ENCODE assay signal across 8 cellular contexts in the genomic region with DNA sequence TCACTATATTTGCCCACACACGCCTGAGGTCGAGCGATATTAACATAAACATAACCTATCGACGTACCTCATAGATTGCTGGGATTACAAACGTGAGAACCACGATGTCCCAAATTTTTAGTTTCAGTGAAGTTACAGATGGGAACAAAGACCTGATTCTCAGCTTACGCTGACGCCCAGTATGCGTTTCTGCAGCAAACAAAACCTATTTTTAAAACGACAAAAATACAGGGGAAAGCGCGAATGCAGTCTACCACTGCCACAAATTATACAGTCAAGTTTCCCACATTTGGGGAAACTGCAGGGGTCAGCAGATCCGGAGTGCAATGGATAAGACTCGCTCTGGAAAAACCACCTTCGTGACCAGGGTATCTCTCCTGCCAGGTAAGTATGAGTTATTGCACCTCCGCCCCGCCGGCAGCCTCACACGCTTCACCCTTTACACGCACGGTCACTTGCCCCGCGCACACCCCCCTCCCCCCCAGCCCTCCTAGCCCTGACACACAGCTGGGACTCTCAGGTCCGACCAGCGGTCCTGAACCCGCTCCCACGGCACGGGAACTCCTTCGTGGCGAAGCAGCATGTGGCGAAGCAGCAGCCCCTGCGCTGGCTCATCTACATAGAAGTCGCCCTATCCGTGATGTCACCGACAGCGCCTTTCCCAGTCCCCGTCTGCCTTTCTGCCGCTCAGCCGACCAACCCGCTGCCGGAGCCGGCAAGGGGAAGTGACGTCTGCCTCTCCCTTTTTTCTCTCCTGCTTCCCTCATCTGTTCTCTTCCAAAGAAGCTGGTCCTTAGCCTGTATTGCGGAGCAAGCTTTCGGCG. TPM values are rescaled to one million over a fixed set of nuclear protein-coding genes. Genes with fewer than 3 reads are reported as not detected.
DNase-seq lines count a peak whose midpoint lies in the region; ATAC-seq and TF ChIP-seq lines count a peak whose summit lies in the region.
"Not testable (repeated sequence)": the region's sequence is repeated elsewhere in the genome, so short reads cannot be mapped to it uniquely, and the experiment has no call there.

No MANE protein-coding gene starts in this region.

- DNase-seq in GDM1 (lab: John Stamatoyannopoulos, UW) (peak; percentile 86), HFF-Myc (ENCODE audit: extremely low read depth, low read depth) (peak; percentile 96), NCI-H1092 treated with DMSO at 0.1 percent for 48 hours (lab: John Stamatoyannopoulos, UW) (peak; percentile 98), glomerular endothelial cell (ENCODE audit: extremely low read depth, low read depth, low spot score) (peak; percentile 78), non-pigmented ciliary epithelial cell (ENCODE audit: low read depth) (peak; percentile 93), superior temporal gyrus (ENCODE audit: extremely low spot score) (peak; percentile 90)
- peak; percentile 86 to 87 for DNase-seq in activated naive CD4-positive, alpha-beta T cell treated with anti-CD3 and anti-CD28 coated beads, Interleukin-2, amount 50 U/mL, for 72 hours (ENCODE audit: low spot score in 2 of 2)

- not testable (repeated sequence) for TF ChIP-seq CTCF in HFF-Myc (IDR thresholded peaks at IDR 0.05; ENCODE audit: low read depth, low read length, missing control alignments)

- not testable (repeated sequence) for H3K36me3 Mint-ChIP-seq in activated naive CD4-positive, alpha-beta T cell treated with anti-CD3 and anti-CD28 coated beads, Interleukin-2, amount 50 U/mL, for 72 hours

- not testable (repeated sequence) for H3K9me3 Mint-ChIP-seq in activated naive CD4-positive, alpha-beta T cell treated with anti-CD3 and anti-CD28 coated beads, Interleukin-2, amount 50 U/mL, for 72 hours

- H3K4me3 ChIP-seq in HFF-Myc (replicated peaks; ENCODE audit: low read depth, low read length), result peak overlapping the region; percentile 8

- H3K27ac Mint-ChIP-seq in activated naive CD4-positive, alpha-beta T cell treated with anti-CD3 and anti-CD28 coated beads, Interleukin-2, amount 50 U/mL, for 72 hours, result peak overlapping the region; percentile 99 to 100

- ATAC-seq in SK-N-SH treated with all-trans-retinoic acid at 6 μM for 48 hours, result peak; percentile 96
- ATAC-seq in activated naive CD4-positive, alpha-beta T cell treated with anti-CD3 and anti-CD28 coated beads, Interleukin-2, amount 50 U/mL, for 72 hours, result peak; percentile 90 to 93

TF ChIP-seq in SK-N-SH treated with all-trans-retinoic acid at 6 μM for 48 hours, 23 proteins besides CTCF, POLR2A, EP300 and RAD21 (continues in another document):
- TF ChIP-seq CSRNP3 (CRISPR knock-in tag; IDR thresholded peaks at IDR 0.05) (peak; percentile 99), TOX (CRISPR knock-in tag; IDR thresholded peaks at IDR 0.05; ENCODE audit: borderline replicate concordance) (peak; percentile 100), ZFP3 (CRISPR knock-in tag; IDR thresholded peaks at IDR 0.05) (peak; percentile 65; the same call in 1 of the 2 replicates), PATZ1 (CRISPR knock-in tag; IDR thresholded peaks at IDR 0.05; ENCODE audit: borderline replicate concordance) (peak; percentile 99), ESRRG (CRISPR knock-in tag; IDR thresholded peaks at IDR 0.05) (peak; percentile 99), CSDC2 (CRISPR knock-in tag; IDR thresholded peaks at IDR 0.05) (peak; percentile 72; the same call in 1 of the 2 replicates), PPARA (CRISPR knock-in tag; IDR thresholded peaks at IDR 0.05; ENCODE audit: borderline replicate concordance) (0 out of 2 replicates have a peak, but pooled peaks have one; percentile 76), GLIS3 (CRISPR knock-in tag; IDR thresholded peaks at IDR 0.05) (peak; percentile 100), POU6F1 (CRISPR knock-in tag; IDR thresholded peaks at IDR 0.05; ENCODE audit: borderline replicate concordance, low read depth) (peak; percentile 97), ZNF70 (CRISPR knock-in tag; IDR thresholded peaks at IDR 0.05) (peak; percentile 75; the same call in 1 of the 2 replicates), ZNF8 (CRISPR knock-in tag; IDR thresholded peaks at IDR 0.05) (peak; percentile 68; the same call in 1 of the 2 replicates), TSHZ2 (CRISPR knock-in tag; IDR thresholded peaks at IDR 0.05) (0 out of 2 replicates have a peak, but pooled peaks have one; percentile 32), ZC3H10 (CRISPR knock-in tag; IDR thresholded peaks at IDR 0.05) (peak; percentile 99), ZFP30 (CRISPR knock-in tag; IDR thresholded peaks at IDR 0.05) (peak; percentile 58; the same call in 1 of the 2 replicates), RARB (CRISPR knock-in tag; IDR thresholded peaks at IDR 0.05) (peak; percentile 99), ARNTL (CRISPR knock-in tag; IDR thresholded peaks at IDR 0.05; ENCODE audit: borderline replicate concordance, low read depth) (peak; percentile 88), ZNF565 (CRISPR knock-in tag; conservative IDR thresholded peaks at IDR 0.05; ENCODE audit: low read depth) (peak; percentile 87; the same call in 1 of the 2 replicates)

RNA-seq across cellular contexts. Expression of gene HJV, which starts 30.5 kb away (rescaled TPM):
- not detected for total RNA-seq in activated naive CD4-positive, alpha-beta T cell treated with anti-CD3 and anti-CD28 coated beads, Interleukin-2, amount 50 U/mL, for 72 hours
- not detected in 2 replicates for total RNA-seq in glomerular endothelial cell

RNA-seq across cellular contexts. Expression of gene TXNIP, which starts 55.7 kb away (rescaled TPM):
- 100 to 1,000 TPM in 1 of 2 donors, 10 to 100 TPM in 1; 67.9 to 120 TPM for total RNA-seq in activated naive CD4-positive, alpha-beta T cell treated with anti-CD3 and anti-CD28 coated beads, Interleukin-2, amount 50 U/mL, for 72 hours
- total RNA-seq in glomerular endothelial cell, result 98.0 and 102 TPM in 2 replicates

Comparison
In these comparisons a context has a peak if more than half of its experiments do, and no peak if none do; other contexts are left out.
1. Peak in every context shown above with its lines: DNase-seq, ATAC-seq and H3K4me3 ChIP-seq.